In genomic region chr13:80030491-80030890, GRCh38 we compare ENCODE assay signal across 8 cellular contexts.
A peak's percentile ranks its signal among the peaks of the same experiment; 100 is the strongest.
DNase-seq lines count a peak whose midpoint lies in the region; ATAC-seq and TF ChIP-seq lines count a peak whose summit lies in the region.

No MANE protein-coding gene starts in this region.

- H2AFZ ChIP-seq in Karpas-422 (ENCODE audit: low read length) = no peak overlapping the region

- TF ChIP-seq POLR2A in gastroesophageal sphincter (IDR thresholded peaks at IDR 0.05) = no peak

- no peak overlapping the region for H3K27ac ChIP-seq in Karpas-422 (ENCODE audit: low read length)
- H3K27ac ChIP-seq in gastroesophageal sphincter = no peak overlapping the region

- no peak overlapping the region for H3K27ac Mint-ChIP-seq in stimulated activated naive B cell treated with anti-CD40 and anti-IgM and Interleukin-4, amounts not matched to agents 10 μg/mL and 1 μg/mL and 100 μg/mL, for 72 hours

- no peaks in the 10 kb centered on the region for H3K36me3 Mint-ChIP-seq in stimulated activated naive B cell treated with anti-CD40 and anti-IgM and Interleukin-4, amounts not matched to agents 10 μg/mL and 1 μg/mL and 100 μg/mL, for 72 hours

- ATAC-seq in stimulated activated naive B cell treated with anti-CD40 and anti-IgM and Interleukin-4, amounts not matched to agents 10 μg/mL and 1 μg/mL and 100 μg/mL, for 72 hours (replicated peaks) = peak; percentile 60 to 64
- ATAC-seq in gastroesophageal sphincter = no peak

- no peaks in the 10 kb centered on the region for H4K20me1 ChIP-seq in Karpas-422 (ENCODE audit: insufficient read depth, low read depth, low read length)

- no peaks in the 10 kb centered on the region for H3K9me3 Mint-ChIP-seq in stimulated activated naive B cell treated with anti-CD40 and anti-IgM and Interleukin-4, amounts not matched to agents 10 μg/mL and 1 μg/mL and 100 μg/mL, for 72 hours

- H3K36me3 ChIP-seq in Karpas-422 (ENCODE audit: insufficient read depth, low read length) = no peaks in the 10 kb centered on the region
- no peaks in the 10 kb centered on the region for H3K36me3 ChIP-seq in gastroesophageal sphincter

- H3K9me3 ChIP-seq in Karpas-422 (ENCODE audit: low read length) = no peaks in the 10 kb centered on the region
- no peaks in the 10 kb centered on the region for H3K9me3 ChIP-seq in gastroesophageal sphincter

- no peaks in the 10 kb centered on the region for H3K27me3 Mint-ChIP-seq in stimulated activated naive B cell treated with anti-CD40 and anti-IgM and Interleukin-4, amounts not matched to agents 10 μg/mL and 1 μg/mL and 100 μg/mL, for 72 hours

- no peak overlapping the region for H3K4me3 Mint-ChIP-seq in stimulated activated naive B cell treated with anti-CD40 and anti-IgM and Interleukin-4, amounts not matched to agents 10 μg/mL and 1 μg/mL and 100 μg/mL, for 72 hours

- DNase-seq in NCI-H146 (lab: John Stamatoyannopoulos, UW) (peak; percentile 24), NCI-H146 treated with DMSO at 0.1 percent for 48 hours (lab: John Stamatoyannopoulos, UW; ENCODE audit: unreplicated experiment) (no peak), NAMALWA (ENCODE audit: low spot score) (peak; percentile 5), epithelial cell of proximal tubule (ENCODE audit: low read depth) (no peak), Karpas-422 (no peak)
- DNase-seq in stimulated activated naive B cell treated with anti-CD40 and anti-IgM and Interleukin-4, amounts not matched to agents 10 μg/mL and 1 μg/mL and 100 μg/mL, for 72 hours = no peak
- DNase-seq in stimulated activated naive CD4-positive, alpha-beta T cell treated with Interleukin-2 at 50 U/mL for 16 hours (lab: John Stamatoyannopoulos, UW) = no peak

- TF ChIP-seq CTCF in epithelial cell of proximal tubule (conservative IDR thresholded peaks at IDR 0.05; ENCODE audit: low read depth, low read length) (peak; percentile 74), gastroesophageal sphincter (IDR thresholded peaks at IDR 0.05) (peak in 1 of 4 experiments; percentile 17)

- H3K27me3 ChIP-seq in Karpas-422 (ENCODE audit: low read length) = no peaks in the 10 kb centered on the region
- H3K27me3 ChIP-seq in gastroesophageal sphincter = no peaks in the 10 kb centered on the region

- no peaks in the 10 kb centered on the region for H3K79me2 ChIP-seq in Karpas-422 (ENCODE audit: low read length)

- peaks cover 2 to 4% of the 10 kb centered on the region in 2 donors for H3K4me1 Mint-ChIP-seq in stimulated activated naive B cell treated with anti-CD40 and anti-IgM and Interleukin-4, amounts not matched to agents 10 μg/mL and 1 μg/mL and 100 μg/mL, for 72 hours

- no peak overlapping the region for H3K4me2 ChIP-seq in Karpas-422 (ENCODE audit: low read depth, low read length, poor library complexity, severe bottlenecking)

- H3K9ac ChIP-seq in Karpas-422 (ENCODE audit: low read length) = no peak overlapping the region

- H3K4me1 ChIP-seq in Karpas-422 (ENCODE audit: low read length) (no peaks in the 10 kb centered on the region), gastroesophageal sphincter (no peaks in the 10 kb centered on the region)

- no peak for TF ChIP-seq EP300 in gastroesophageal sphincter (IDR thresholded peaks at IDR 0.05)

- 40 to 52% methylated on average over 3 of the region's 3 CpGs for WGBS in gastroesophageal sphincter (ENCODE audit: low coverage in 1 of 2), 2 donors

- H3K9me2 ChIP-seq in Karpas-422 (replicated peaks; ENCODE audit: insufficient read depth, low read length) = no peaks in the 10 kb centered on the region

- H3K4me3 ChIP-seq in epithelial cell of proximal tubule (ENCODE audit: low read depth, low read length) = no peak overlapping the region
- H3K4me3 ChIP-seq in Karpas-422 (ENCODE audit: low read length) = no peak overlapping the region
- H3K4me3 ChIP-seq in gastroesophageal sphincter = no peak overlapping the region

Comparison
In these comparisons a context has a peak if more than half of its experiments do, and no peak if none do; other contexts are left out.
1. DNase-seq: peak in NCI-H146 (single experiment) and NAMALWA (single experiment); none in NCI-H146 treated with DMSO at 0.1 percent for 48 hours (single experiment), epithelial cell of proximal tubule (single experiment), stimulated activated naive B cell treated with anti-CD40 and anti-IgM and Interleukin-4, amounts not matched to agents 10 μg/mL and 1 μg/mL and 100 μg/mL, for 72 hours (single experiment), stimulated activated naive CD4-positive, alpha-beta T cell treated with Interleukin-2 at 50 U/mL for 16 hours (single experiment) and Karpas-422 (single experiment).